Comparison of ENCODE assay signal across 11 cellular contexts in genomic region chrX:20418809-20419208, GRCh38.
DNase-seq lines count a peak whose midpoint lies in the region; ATAC-seq, FAIRE-seq and TF ChIP-seq lines count a peak whose summit lies in the region.
"Had no signal": no experiment of that assay in that cellular context is flagged by ENCODE, and none has a peak within 500 bp of the region (broad histone marks: within the 10 kb centered on the region; RNA-seq: fewer than 3 reads in every experiment).

No MANE protein-coding gene starts in this region.

- in situ Hi-C loops in GM12878 (cut with MboI) = no loop called here

- TF ChIP-seq POLR2A in GM12878 (IDR thresholded peaks at IDR 0.05; ENCODE audit: low read depth, low read length) = no peak

- SMC1A ChIA-PET in GM12878 (lab: Charles Lee; ENCODE audit: uncharacterized antibody, unreplicated experiment) = interaction anchor here (0.6 to 1.8 kb wide), 4 partner anchors 11 to 1570 kb away, joined by 3 to 9 read pairs (median 4); no protein-coding TSS in a partner anchor

- H3K4me1 Mint-ChIP-seq in CD4-positive, alpha-beta T cell (ENCODE audit: low read depth) = peaks cover 51% of the 10 kb centered on the region
- H3K4me1 Mint-ChIP-seq in activated T-helper 2 cell treated with anti-CD3 and anti-CD28 coated beads, Interferon-gamma antibody, Interleukin-2, Interleukin-4, amounts not matched to agents 10 μg/mL and 5 μg/mL and 100 μg/mL, durations not matched to agents 14 hours and 24 hours and 36 hours (ENCODE audit: low read depth) = peaks cover 16% of the 10 kb centered on the region

- no peak overlapping the region for H3K4me3 ChIP-seq in GM12878
- H3K4me3 ChIP-seq: upper lobe of left lung had no signal

- intact Hi-C loops in CD4-positive, alpha-beta T cell (cut with DNase I, micrococcal nuclease) = loop anchor here in 1 of 2 experiments (10.0 kb wide), 1 partner anchor 154 kb away; the partner anchor contains the start of gene RPS6KA3
- intact Hi-C loops in GM12878 (cut with micrococcal nuclease; ENCODE audit: unreplicated experiment) = no loop called here
- intact Hi-C loops in activated T-helper 2 cell treated with anti-CD3 and anti-CD28 coated beads, Interferon-gamma antibody, Interleukin-2, Interleukin-4, amounts not matched to agents 10 μg/mL and 5 μg/mL and 100 μg/mL, durations not matched to agents 14 hours and 24 hours and 36 hours (cut with micrococcal nuclease) = no loop called here

- peak overlapping the region; percentile 48 for H3K4me3 Mint-ChIP-seq in CD4-positive, alpha-beta T cell
- H3K4me3 Mint-ChIP-seq in activated T-helper 2 cell treated with anti-CD3 and anti-CD28 coated beads, Interferon-gamma antibody, Interleukin-2, Interleukin-4, amounts not matched to agents 10 μg/mL and 5 μg/mL and 100 μg/mL, durations not matched to agents 14 hours and 24 hours and 36 hours (ENCODE audit: low read depth) = no peak overlapping the region

- no peaks in the 10 kb centered on the region for H3K36me3 Mint-ChIP-seq in CD4-positive, alpha-beta T cell (ENCODE audit: low read depth)
- H3K36me3 Mint-ChIP-seq in activated T-helper 2 cell treated with anti-CD3 and anti-CD28 coated beads, Interferon-gamma antibody, Interleukin-2, Interleukin-4, amounts not matched to agents 10 μg/mL and 5 μg/mL and 100 μg/mL, durations not matched to agents 14 hours and 24 hours and 36 hours (ENCODE audit: low read depth) = peaks cover 4% of the 10 kb centered on the region

- ATAC-seq in CD4-positive, alpha-beta T cell (ENCODE audit: poor library complexity) = peak; percentile 17
- ATAC-seq in GM19043 (IDR thresholded peaks at IDR 0.05; ENCODE audit: low read depth, unreplicated experiment) (peak; percentile 18), HG03159 (IDR thresholded peaks at IDR 0.05; ENCODE audit: unreplicated experiment) (peak; percentile 10), GM12878 (peak; percentile 28)
- ATAC-seq: HepG2 had no signal

- H3K27me3 Mint-ChIP-seq in CD4-positive, alpha-beta T cell = no peaks in the 10 kb centered on the region
- no peaks in the 10 kb centered on the region for H3K27me3 Mint-ChIP-seq in activated T-helper 2 cell treated with anti-CD3 and anti-CD28 coated beads, Interferon-gamma antibody, Interleukin-2, Interleukin-4, amounts not matched to agents 10 μg/mL and 5 μg/mL and 100 μg/mL, durations not matched to agents 14 hours and 24 hours and 36 hours (ENCODE audit: low read depth)

- no TSS peak for BruUV-seq in GM12878 (replicated peaks; lab: Mats Ljungman, UMichigan)

- H3K9me3 Mint-ChIP-seq in CD4-positive, alpha-beta T cell = no peaks in the 10 kb centered on the region
- H3K9me3 Mint-ChIP-seq in activated T-helper 2 cell treated with anti-CD3 and anti-CD28 coated beads, Interferon-gamma antibody, Interleukin-2, Interleukin-4, amounts not matched to agents 10 μg/mL and 5 μg/mL and 100 μg/mL, durations not matched to agents 14 hours and 24 hours and 36 hours = no peaks in the 10 kb centered on the region

- no peaks in the 10 kb centered on the region for H3K36me3 ChIP-seq in GM12878 (ENCODE audit: control insufficient read depth in 2 of 2, insufficient read depth in 2 of 2, low read length in 1 of 2)
- H3K36me3 ChIP-seq: upper lobe of left lung had no signal

- peaks cover 15% of the 10 kb centered on the region for H3K4me1 ChIP-seq in GM12878 (ENCODE audit: control insufficient read depth, insufficient read depth, low read length)

- no peak for TF ChIP-seq CTCF in CD4-positive, alpha-beta T cell (IDR thresholded peaks at IDR 0.05)
- TF ChIP-seq CTCF in GM12878 (IDR thresholded peaks at IDR 0.05 in 2 of 3, conservative IDR thresholded peaks at IDR 0.05 in 1 of 3; ENCODE audit: control insufficient read depth in 2 of 3, extremely low read depth in 1 of 3, insufficient read depth in 1 of 3, low read depth in 3 of 3, low read length in 3 of 3) = no peak

- peak overlapping the region; percentile 54; the same call in 1 of the 2 replicates for H3K4me2 ChIP-seq in GM12878 (ENCODE audit: control insufficient read depth, insufficient read depth)

- no peaks in the 10 kb centered on the region for H3K79me2 ChIP-seq in GM12878 (ENCODE audit: control insufficient read depth, insufficient read depth, low read length)

- no peak for DNase-seq in CD4-positive, alpha-beta T cell
- DNase-seq in GM12878 (ENCODE audit: low read depth, low spot score) (no peak), superior temporal gyrus (ENCODE audit: extremely low spot score) (no peak), SK-N-DZ (ENCODE audit: low spot score) (no peak), NCI-H1048 (lab: John Stamatoyannopoulos, UW) (no peak)
- DNase-seq in activated T-helper 2 cell treated with anti-CD3 and anti-CD28 coated beads, Interferon-gamma antibody, Interleukin-2, Interleukin-4, amounts not matched to agents 10 μg/mL and 5 μg/mL and 100 μg/mL, durations not matched to agents 14 hours and 24 hours and 36 hours (ENCODE audit: low spot score) = no peak
- DNase-seq: upper lobe of left lung had no signal

- TF ChIP-seq RAD21 in GM12878 (IDR thresholded peaks at IDR 0.05; ENCODE audit: insufficient read depth, low read depth, low read length) = no peak

- no peak for TF ChIP-seq EP300 in GM12878 (IDR thresholded peaks at IDR 0.05; ENCODE audit: borderline replicate concordance in 1 of 2, control insufficient read depth in 1 of 2, low read depth in 2 of 2, low read length in 2 of 2)

- peak overlapping the region; percentile 90 for H3K27ac Mint-ChIP-seq in CD4-positive, alpha-beta T cell
- H3K27ac Mint-ChIP-seq in activated T-helper 2 cell treated with anti-CD3 and anti-CD28 coated beads, Interferon-gamma antibody, Interleukin-2, Interleukin-4, amounts not matched to agents 10 μg/mL and 5 μg/mL and 100 μg/mL, durations not matched to agents 14 hours and 24 hours and 36 hours = no peak overlapping the region

- H3K9me3 ChIP-seq in CD4-positive, alpha-beta T cell (ENCODE audit: control insufficient read depth, low read length) = no peaks in the 10 kb centered on the region
- no peaks in the 10 kb centered on the region for H3K9me3 ChIP-seq in GM12878 (replicated peaks; ENCODE audit: control insufficient read depth, insufficient read depth, low read length)
- H3K9me3 ChIP-seq: upper lobe of left lung had no signal

- peak overlapping the region; percentile 11 for H3K27ac ChIP-seq in CD4-positive, alpha-beta T cell (ENCODE audit: low read depth, low read length)
- peak overlapping the region; percentile 25 for H3K27ac ChIP-seq in GM12878 (ENCODE audit: control insufficient read depth, insufficient read depth)
- H3K27ac ChIP-seq: upper lobe of left lung had no signal

- 50% methylated on average over 6 of the region's 6 CpGs for WGBS in GM12878 (ENCODE audit: insufficient coverage, insufficient replicate concordance, low lambda C conversion rate, missing lambda C conversion rate)

- peak overlapping the region; percentile 9 for H2AFZ ChIP-seq in GM12878 (ENCODE audit: control insufficient read depth, low read depth, low read length)

- POLR2A ChIA-PET in CD4-positive, alpha-beta T cell (lab: Charles Lee) = interaction anchor here (0.9 to 1.6 kb wide), 3 partner anchors 14 to 166 kb away, joined by 3 to 7 read pairs (median 7); no protein-coding TSS in a partner anchor
- POLR2A ChIA-PET in GM12878 (lab: Charles Lee) = interaction anchor here (1.2 kb wide), 1 partner anchor 17 kb away, joined by 4 read pairs; no protein-coding TSS in a partner anchor

- CTCF ChIA-PET in CD4-positive, alpha-beta T cell (lab: Charles Lee) = no interaction called here
- CTCF ChIA-PET in GM12878 (lab: Yijun Ruan, JAX) = interaction anchor here (1.2 to 1.3 kb wide), 2 partner anchors 14 to 1327 kb away, joined by 3 read pairs; no protein-coding TSS in a partner anchor

- H3K9ac ChIP-seq in GM12878 (ENCODE audit: control insufficient read depth, insufficient read depth, low read length) = no peak overlapping the region

- peak; percentile 80 for FAIRE-seq in GM12878 (lab: Jason Lieb, UNC)
- FAIRE-seq: HepG2, keratinocyte had no signal

- no peaks in the 10 kb centered on the region for H3K27me3 ChIP-seq in CD4-positive, alpha-beta T cell (ENCODE audit: control insufficient read depth, insufficient read depth, low read length)
- no peaks in the 10 kb centered on the region; a peak in 1 of 4 replicates for H3K27me3 ChIP-seq in GM12878 (replicated peaks in 1 of 2; ENCODE audit: control insufficient read depth in 2 of 2, insufficient read depth in 2 of 2, low read length in 1 of 2)
- H3K27me3 ChIP-seq: upper lobe of left lung had no signal

- no peaks in the 10 kb centered on the region for H4K20me1 ChIP-seq in GM12878 (ENCODE audit: control insufficient read depth, insufficient read depth)

- RAD21 ChIA-PET in GM12878 (lab: Charles Lee; ENCODE audit: unreplicated experiment) = interaction anchor here (1.3 kb wide), 1 partner anchor 166 kb away, joined by 4 read pairs; no protein-coding TSS in a partner anchor

TF ChIP-seq in GM12878, 131 proteins besides CTCF, POLR2A, EP300 and RAD21:
- peak; percentile 78 for TF ChIP-seq ZBTB40 (IDR thresholded peaks at IDR 0.05; ENCODE audit: borderline replicate concordance)
- no peak for TF ChIP-seq TARDBP (IDR thresholded peaks at IDR 0.05; ENCODE audit: borderline replicate concordance)
